ENCODE assay signal across 9 cellular contexts in genomic region chr6:1131285-1132079, GRCh38.
DNase-seq lines count a peak whose midpoint lies in the region; ATAC-seq and TF ChIP-seq lines count a peak whose summit lies in the region.
"Had no signal": no experiment of that assay in that cellular context is flagged by ENCODE, and none has a peak within 500 bp of the region (broad histone marks: within the 10 kb centered on the region; RNA-seq: fewer than 3 reads in every experiment).

No MANE protein-coding gene starts in this region.

- TF ChIP-seq CTCF in RWPE2 (IDR thresholded peaks at IDR 0.05; ENCODE audit: poor library complexity, severe bottlenecking) (no peak), foreskin keratinocyte (conservative IDR thresholded peaks at IDR 0.05) (peak; percentile 31), retinal pigment epithelial cell (conservative IDR thresholded peaks at IDR 0.05; ENCODE audit: low read depth, low read length) (no peak)

- no peaks in the 10 kb centered on the region for H3K36me3 ChIP-seq in RWPE2 (ENCODE audit: low read depth)

- ATAC-seq in RWPE2 (ENCODE audit: low read depth) = peak; percentile 99
- ATAC-seq in foreskin keratinocyte = peak; percentile 97
- no peak for ATAC-seq in GM21528 (IDR thresholded peaks at IDR 0.05; ENCODE audit: low FRiP score, unreplicated experiment)
- ATAC-seq in HG02759 (IDR thresholded peaks at IDR 0.05; ENCODE audit: unreplicated experiment) = no peak
- ATAC-seq: activated naive CD8-positive, alpha-beta T cell treated with anti-CD3 and anti-CD28 coated beads, Interleukin-2, amount 50 U/mL, for 24 hours had no signal

- H3K9me3 ChIP-seq in RWPE2 (ENCODE audit: severe bottlenecking) = no peaks in the 10 kb centered on the region

- DNase-seq in Daoy (ENCODE audit: low read depth) (peak; percentile 90), RWPE2 (ENCODE audit: low spot score) (peak; percentile 72), foreskin keratinocyte (peak; percentile 96 to 97), retinal pigment epithelial cell (ENCODE audit: low read depth) (peak; percentile 99), Ammon's horn (ENCODE audit: low spot score) (no peak)
- DNase-seq in activated CD4-positive, alpha-beta T cell treated with anti-CD3 and anti-CD28 coated beads, Interleukin-2, amount 50 U/mL, for 48 hours = no peak
- DNase-seq: activated naive CD8-positive, alpha-beta T cell treated with anti-CD3 and anti-CD28 coated beads, Interleukin-2, amount 50 U/mL, for 24 hours had no signal

- H3K27ac ChIP-seq in RWPE2 (ENCODE audit: poor library complexity, severe bottlenecking) = peak overlapping the region; percentile 15
- H3K27ac ChIP-seq in foreskin keratinocyte = peak overlapping the region; percentile 74

- peaks cover 18% of the 10 kb centered on the region for H3K4me1 ChIP-seq in RWPE2 (ENCODE audit: insufficient read depth, poor library complexity, severe bottlenecking)
- peaks cover 8% of the 10 kb centered on the region for H3K4me1 ChIP-seq in foreskin keratinocyte

- H3K27me3 ChIP-seq in RWPE2 (ENCODE audit: insufficient read depth, poor library complexity, severe bottlenecking) (no peaks in the 10 kb centered on the region), foreskin keratinocyte (no peaks in the 10 kb centered on the region)

- no peak overlapping the region for H3K4me3 ChIP-seq in RWPE2 (ENCODE audit: severe bottlenecking)
- no peak overlapping the region for H3K4me3 ChIP-seq in retinal pigment epithelial cell (ENCODE audit: low read length)

Comparison
In these comparisons a context has a peak if more than half of its experiments do, and no peak if none do; other contexts are left out.
1. DNase-seq: peak in Daoy (single experiment), RWPE2 (single experiment), foreskin keratinocyte (2 of 2) and retinal pigment epithelial cell (single experiment); none in activated CD4-positive, alpha-beta T cell treated with anti-CD3 and anti-CD28 coated beads, Interleukin-2, amount 50 U/mL, for 48 hours (0 of 2) and Ammon's horn (single experiment).
2. ATAC-seq: peak in RWPE2 (single experiment) and foreskin keratinocyte (single experiment); none in GM21528 (single experiment) and HG02759 (single experiment).